ENCODE assay signal across 8 cellular contexts in genomic region chr6:157227202-157228166, GRCh38.
DNase-seq lines count a peak whose midpoint lies in the region; ATAC-seq and TF ChIP-seq lines count a peak whose summit lies in the region.

No MANE protein-coding gene starts in this region.

- H3K36me3 Mint-ChIP-seq in activated CD4-positive, alpha-beta T cell treated with anti-CD3 and anti-CD28 coated beads, Interleukin-2, amount 10 ng/mL, durations not matched to agents 7 days and 5 days (ENCODE audit: low read depth): no peaks in the 10 kb centered on the region
- H3K36me3 Mint-ChIP-seq in immature natural killer cell: no peaks in the 10 kb centered on the region

- peak in 29 of 56 donors; percentile 6 to 42 (median 22) for TF ChIP-seq CTCF in dorsolateral prefrontal cortex (IDR thresholded peaks at IDR 0.05 in 54 of 56, conservative IDR thresholded peaks at IDR 0.05 in 2 of 56; ENCODE audit: low read depth in 1 of 56, partially characterized antibody in 56 of 56)

- H3K27ac ChIP-seq in dorsolateral prefrontal cortex: peak overlapping the region in 27 of 59 donors; percentile 4 to 91 (median 61)

- DNase-seq in activated CD4-positive, alpha-beta T cell treated with anti-CD3 and anti-CD28 coated beads, Interleukin-2, amount 10 ng/mL, durations not matched to agents 7 days and 5 days: peak; percentile 72
- DNase-seq in activated CD4-positive, alpha-beta T cell treated with anti-CD3 and anti-CD28 coated beads, Interleukin-2, amount 50 U/mL, for 1 hour: no peak
- peak; percentile 62 for DNase-seq in NCI-H748 treated with DMSO at 0.1 percent for 48 hours (lab: John Stamatoyannopoulos, UW)
- DNase-seq in dorsolateral prefrontal cortex: peak in 2 of 10 donors; percentile 26 to 33
- peak; percentile 4 for DNase-seq in stimulated activated naive CD4-positive, alpha-beta T cell treated with Interleukin-2 at 50 U/mL for 16 hours (lab: John Stamatoyannopoulos, UW)
- no peak for DNase-seq in occipital lobe (lab: John Stamatoyannopoulos, UW)
- no peak for DNase-seq in immature natural killer cell

- H3K27me3 Mint-ChIP-seq in activated CD4-positive, alpha-beta T cell treated with anti-CD3 and anti-CD28 coated beads, Interleukin-2, amount 10 ng/mL, durations not matched to agents 7 days and 5 days: no peaks in the 10 kb centered on the region
- H3K27me3 Mint-ChIP-seq in immature natural killer cell (ENCODE audit: low read depth in 3 of 3): peaks cover 1 to 19% (median 2%) of the 10 kb centered on the region in 3 donors

- H3K27ac Mint-ChIP-seq in activated CD4-positive, alpha-beta T cell treated with anti-CD3 and anti-CD28 coated beads, Interleukin-2, amount 10 ng/mL, durations not matched to agents 7 days and 5 days: peak overlapping the region; percentile 84
- no peak overlapping the region for H3K27ac Mint-ChIP-seq in immature natural killer cell

- peak overlapping the region; percentile 29 for H3K4me3 Mint-ChIP-seq in activated CD4-positive, alpha-beta T cell treated with anti-CD3 and anti-CD28 coated beads, Interleukin-2, amount 10 ng/mL, durations not matched to agents 7 days and 5 days
- H3K4me3 Mint-ChIP-seq in immature natural killer cell: peak overlapping the region in 1 of 5 donors; percentile 36

- no peak for ATAC-seq in GM18909 (IDR thresholded peaks at IDR 0.05; ENCODE audit: poor library complexity, unreplicated experiment)

- no peaks in the 10 kb centered on the region for H3K27me3 ChIP-seq in dorsolateral prefrontal cortex

- no peaks in the 10 kb centered on the region for H3K9me3 Mint-ChIP-seq in activated CD4-positive, alpha-beta T cell treated with anti-CD3 and anti-CD28 coated beads, Interleukin-2, amount 10 ng/mL, durations not matched to agents 7 days and 5 days
- H3K9me3 Mint-ChIP-seq in immature natural killer cell: no peaks in the 10 kb centered on the region

- CTCF ChIA-PET in activated CD4-positive, alpha-beta T cell treated with anti-CD3 and anti-CD28 coated beads, Interleukin-2, amount 10 ng/mL, durations not matched to agents 7 days and 5 days (lab: Charles Lee): interaction anchor here (1.1 to 5.2 kb wide), 3 partner anchors 9 to 16 kb away, joined by 3 to 18 read pairs (median 3); no protein-coding TSS in a partner anchor

- H3K4me3 ChIP-seq in dorsolateral prefrontal cortex: no peak overlapping the region

- intact Hi-C loops in dorsolateral prefrontal cortex (cut with DNase I): no loop called here

- peaks cover 49% of the 10 kb centered on the region for H3K4me1 Mint-ChIP-seq in activated CD4-positive, alpha-beta T cell treated with anti-CD3 and anti-CD28 coated beads, Interleukin-2, amount 10 ng/mL, durations not matched to agents 7 days and 5 days
- peaks cover 15 to 18% of the 10 kb centered on the region in 2 donors for H3K4me1 Mint-ChIP-seq in immature natural killer cell

- POLR2A ChIA-PET in activated CD4-positive, alpha-beta T cell treated with anti-CD3 and anti-CD28 coated beads, Interleukin-2, amount 10 ng/mL, durations not matched to agents 7 days and 5 days (lab: Charles Lee): no interaction called here

Comparison
In these comparisons a context has a peak if more than half of its experiments do, and no peak if none do; other contexts are left out.
1. DNase-seq: peak in activated CD4-positive, alpha-beta T cell treated with anti-CD3 and anti-CD28 coated beads, Interleukin-2, amount 10 ng/mL, durations not matched to agents 7 days and 5 days (single experiment), NCI-H748 treated with DMSO at 0.1 percent for 48 hours (single experiment) and stimulated activated naive CD4-positive, alpha-beta T cell treated with Interleukin-2 at 50 U/mL for 16 hours (single experiment); none in activated CD4-positive, alpha-beta T cell treated with anti-CD3 and anti-CD28 coated beads, Interleukin-2, amount 50 U/mL, for 1 hour (single experiment), occipital lobe (single experiment) and immature natural killer cell (0 of 3).